ENCODE assay signal across 20 cellular contexts in genomic region chr2:30487603-30488002, GRCh38. TPM values are rescaled to one million over a fixed set of nuclear protein-coding genes. Genes with fewer than 3 reads are reported as not detected.
DNase-seq lines count a peak whose midpoint lies in the region; ATAC-seq, FAIRE-seq and TF ChIP-seq lines count a peak whose summit lies in the region.
"Had no signal": no experiment of that assay in that cellular context is flagged by ENCODE, and none has a peak within 500 bp of the region (broad histone marks: within the 10 kb centered on the region; RNA-seq: fewer than 3 reads in every experiment).

No MANE protein-coding gene starts in this region.

- H3K9ac ChIP-seq in SK-N-MC (ENCODE audit: insufficient read length) (no peak overlapping the region), mesenchymal stem cell (ENCODE audit: low read length) (peak overlapping the region; percentile 47)
- H3K9ac ChIP-seq: neural progenitor cell had no signal

- H3K4me3 ChIP-seq in SK-N-MC: no peak overlapping the region
- no peak overlapping the region for H3K4me3 ChIP-seq in mesenchymal stem cell (ENCODE audit: insufficient read depth in 1 of 2, low read depth in 1 of 2, low read length in 2 of 2)
- H3K4me3 ChIP-seq: neural progenitor cell, prostate gland, vagina had no signal

- no peaks in the 10 kb centered on the region for H3K27me3 ChIP-seq in mesenchymal stem cell (ENCODE audit: control insufficient read depth in 1 of 2, insufficient read depth in 1 of 2, low read length in 2 of 2)
- H3K27me3 ChIP-seq: neural progenitor cell, vagina had no signal

- H3K27ac ChIP-seq in SK-N-MC (peak overlapping the region; percentile 3; the same call in 1 of the 2 replicates), mesenchymal stem cell (ENCODE audit: low read length, poor library complexity, severe bottlenecking) (peak overlapping the region; percentile 3)
- H3K27ac ChIP-seq: neural progenitor cell, prostate gland, vagina had no signal

- H3K9me3 ChIP-seq in SK-N-MC (ENCODE audit: low read depth, low read length) (0 out of 2 replicates have a peak, but pooled peaks cover 2% of the 10 kb centered on the region), mesenchymal stem cell (ENCODE audit: control insufficient read depth, low read length) (no peaks in the 10 kb centered on the region)
- H3K9me3 ChIP-seq: prostate gland, vagina had no signal

- H3K27ac Mint-ChIP-seq in activated CD4-positive, alpha-beta memory T cell treated with anti-CD3 and anti-CD28 coated beads for 36 hours: no peak overlapping the region
- H3K27ac Mint-ChIP-seq: CD14-positive monocyte, neural progenitor cell had no signal

- DNase-seq in GM12891 (ENCODE audit: insufficient read length, low spot score) (no peak), NCI-H128 (lab: John Stamatoyannopoulos, UW; ENCODE audit: unreplicated experiment) (peak; percentile 52), SK-N-MC (ENCODE audit: low read depth, low spot score) (no peak), mesenchymal stem cell (no peak), HEK293T (ENCODE audit: extremely low spot score) (no peak)
- DNase-seq in activated CD4-positive, alpha-beta memory T cell treated with anti-CD3 and anti-CD28 coated beads for 36 hours: no peak
- DNase-seq: activated CD4-positive, CD25-positive, alpha-beta regulatory T cell; activated naive CD4-positive, alpha-beta T cell; activated T-cell treated with anti-CD3 and anti-CD28 coated beads, Interleukin-2, amount 50 U/mL, for 1 hour; cortex of kidney; HCEC 1CT; KG1; NCI-H1930; NCI-H526; T-helper 9 cell had no signal

- H3K14ac ChIP-seq in mesenchymal stem cell (ENCODE audit: low read length in 2 of 2): no peak overlapping the region

- no peak overlapping the region for H3K23ac ChIP-seq in mesenchymal stem cell (ENCODE audit: low read length in 2 of 2)

- 0 out of 2 replicates have a peak, but pooled peaks cover 3% of the 10 kb centered on the region for H3K36me3 ChIP-seq in SK-N-MC (ENCODE audit: insufficient read depth, low read length)
- H3K36me3 ChIP-seq in mesenchymal stem cell (ENCODE audit: control insufficient read depth in 1 of 2, insufficient read depth in 2 of 2, low read depth in 1 of 2, low read length in 2 of 2): no peaks in the 10 kb centered on the region
- H3K36me3 ChIP-seq: neural progenitor cell, prostate gland, vagina had no signal

- no peak overlapping the region for H3K4me3 Mint-ChIP-seq in activated CD4-positive, alpha-beta memory T cell treated with anti-CD3 and anti-CD28 coated beads for 36 hours
- H3K4me3 Mint-ChIP-seq: CD14-positive monocyte, neural progenitor cell had no signal

- H3K18ac ChIP-seq in mesenchymal stem cell (ENCODE audit: low read depth in 1 of 2, low read length in 2 of 2): peak overlapping the region in 1 of 2 experiments; percentile 11

- no peak for TF ChIP-seq POLR2A in GM12891 (IDR thresholded peaks at IDR 0.05; ENCODE audit: low read depth, low read length)

- H2BK15ac ChIP-seq in mesenchymal stem cell (ENCODE audit: low read depth, poor library complexity, severe bottlenecking): no peak overlapping the region

- H2BK12ac ChIP-seq in mesenchymal stem cell (ENCODE audit: low read length in 2 of 2): no peak overlapping the region

- H2BK5ac ChIP-seq in mesenchymal stem cell (ENCODE audit: low read depth, low read length, poor library complexity, severe bottlenecking): no peak overlapping the region

- no peak for ATAC-seq in HG02610 (IDR thresholded peaks at IDR 0.05; ENCODE audit: unreplicated experiment)

- CTCF ChIA-PET in activated CD4-positive, alpha-beta memory T cell treated with anti-CD3 and anti-CD28 coated beads for 36 hours (lab: Charles Lee): no interaction called here
- CTCF ChIA-PET in HEK293T (lab: Yijun Ruan, JAX): interaction anchor here (0.6 kb wide), 1 partner anchor 98 kb away, joined by 6 read pairs; no protein-coding TSS in a partner anchor

- no peak overlapping the region for H3K4ac ChIP-seq in mesenchymal stem cell (ENCODE audit: low read depth in 1 of 2, low read length in 2 of 2)

- no peaks in the 10 kb centered on the region for H3K36me3 Mint-ChIP-seq in activated CD4-positive, alpha-beta memory T cell treated with anti-CD3 and anti-CD28 coated beads for 36 hours
- H3K36me3 Mint-ChIP-seq: CD14-positive monocyte, neural progenitor cell had no signal

- intact Hi-C loops in activated CD4-positive, alpha-beta memory T cell treated with anti-CD3 and anti-CD28 coated beads for 36 hours (cut with micrococcal nuclease): no loop called here

- H2AFZ ChIP-seq in mesenchymal stem cell (ENCODE audit: low read depth, low read length): no peak overlapping the region
- H2AFZ ChIP-seq: neural progenitor cell had no signal

- H3K4me1 ChIP-seq in mesenchymal stem cell (ENCODE audit: control insufficient read depth, insufficient read depth, low read depth, low read length): peaks cover 2% of the 10 kb centered on the region
- H3K4me1 ChIP-seq: neural progenitor cell, prostate gland had no signal

- POLR2A ChIA-PET in activated CD4-positive, alpha-beta memory T cell treated with anti-CD3 and anti-CD28 coated beads for 36 hours (lab: Charles Lee): no interaction called here
- POLR2A ChIA-PET in HEK293T (lab: Yijun Ruan, JAX): no interaction called here

- H3K27me3 Mint-ChIP-seq in activated CD4-positive, alpha-beta memory T cell treated with anti-CD3 and anti-CD28 coated beads for 36 hours: no peaks in the 10 kb centered on the region

- peak; percentile 23 for FAIRE-seq in GM12891 (lab: Jason Lieb, UNC)

- no peak overlapping the region for H2BK120ac ChIP-seq in mesenchymal stem cell (ENCODE audit: low read depth, low read length)

- H3K9me3 Mint-ChIP-seq in activated CD4-positive, alpha-beta memory T cell treated with anti-CD3 and anti-CD28 coated beads for 36 hours: no peaks in the 10 kb centered on the region
- H3K9me3 Mint-ChIP-seq: neural progenitor cell had no signal

- H3K79me1 ChIP-seq in mesenchymal stem cell (replicated peaks; ENCODE audit: low read length, poor library complexity, severe bottlenecking): peaks cover 7% of the 10 kb centered on the region

- no peak overlapping the region for H3K4me2 ChIP-seq in mesenchymal stem cell (ENCODE audit: low read length, poor library complexity, severe bottlenecking)
- H3K4me2 ChIP-seq: neural progenitor cell had no signal

- peaks cover 34% of the 10 kb centered on the region for H3K4me1 Mint-ChIP-seq in activated CD4-positive, alpha-beta memory T cell treated with anti-CD3 and anti-CD28 coated beads for 36 hours (ENCODE audit: low read depth)
- H3K4me1 Mint-ChIP-seq: neural progenitor cell had no signal

- H4K91ac ChIP-seq in mesenchymal stem cell (ENCODE audit: low read length): no peak overlapping the region

- H4K8ac ChIP-seq in mesenchymal stem cell (ENCODE audit: low read length): no peak overlapping the region

- H2AK5ac ChIP-seq in mesenchymal stem cell (ENCODE audit: low read length, severe bottlenecking): peak overlapping the region; percentile 86

TF ChIP-seq in GM12891, 5 proteins besides CTCF, POLR2A, EP300 and RAD21:
- no peak for TF ChIP-seq PAX5 (IDR thresholded peaks at IDR 0.05; ENCODE audit: insufficient read depth, low read length, severe bottlenecking)
- no peak for TF ChIP-seq POLR2AphosphoS5 (IDR thresholded peaks at IDR 0.05; ENCODE audit: low read depth, low read length)
- no peak for TF ChIP-seq POU2F2 (IDR thresholded peaks at IDR 0.05; ENCODE audit: low read depth, low read length)
- TF ChIP-seq SPI1 (IDR thresholded peaks at IDR 0.05; ENCODE audit: low read depth, low read length): no peak
- no peak for TF ChIP-seq TAF1 (IDR thresholded peaks at IDR 0.05; ENCODE audit: low read depth, low read length)

TF ChIP-seq in HEK293T, 16 proteins besides CTCF, POLR2A, EP300 and RAD21:
- TF ChIP-seq ELF4 (IDR thresholded peaks at IDR 0.05) (no peak), LEF1 (IDR thresholded peaks at IDR 0.05; ENCODE audit: borderline replicate concordance) (no peak)
TF ChIP-seq in HEK293T: peak in this region for 0.

RNA-seq across cellular contexts. Expression of gene LCLAT1, which starts 40.6 kb away (rescaled TPM):
- 2.5 TPM for polyA plus RNA-seq in GM12891 (2012; ENCODE audit: low read depth, missing spikeins)
- polyA plus RNA-seq in mesenchymal stem cell (2013, experiment 1 of 2): 10.0 TPM
- polyA plus RNA-seq in mesenchymal stem cell (2013, experiment 2 of 2): 10.0 TPM
- 10 to 100 TPM; 21.5 to 24.3 TPM for total RNA-seq in activated CD4-positive, alpha-beta memory T cell treated with anti-CD3 and anti-CD28 coated beads for 36 hours
